In the genomic region with DNA sequence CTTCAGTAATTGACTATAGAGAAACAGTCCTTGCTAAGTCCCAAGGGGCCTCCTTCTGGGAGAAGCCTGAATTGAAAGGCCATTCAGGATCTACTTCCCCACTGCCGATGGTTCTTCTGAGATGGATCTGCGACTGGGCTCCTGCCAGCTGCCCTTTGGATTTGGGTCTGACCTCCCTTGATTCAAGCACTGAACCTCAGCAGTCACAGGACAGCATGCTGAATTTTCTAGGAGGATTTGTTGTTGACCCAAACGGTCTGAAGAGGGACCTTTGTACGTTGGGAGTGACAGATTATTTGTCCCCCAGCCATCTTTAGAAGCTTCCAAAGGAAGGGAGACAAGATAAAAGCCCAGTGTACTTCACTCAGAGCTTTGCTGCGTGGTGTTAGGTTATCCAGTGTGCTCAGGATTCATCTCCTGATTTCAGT, we compare ENCODE assay signal across 21 cellular contexts.
"Had no signal": no experiment of that assay in that cellular context is flagged by ENCODE, and none has a peak within 500 bp of the region (broad histone marks: within the 10 kb centered on the region; RNA-seq: fewer than 3 reads in every experiment).

No MANE protein-coding gene starts in this region.

- H3K4me1 Mint-ChIP-seq: activated CD4-positive, alpha-beta T cell treated with anti-CD3 and anti-CD28 coated beads, Interleukin-2, amount 10 ng/mL, durations not matched to agents 7 days and 5 days had no signal

- H3K36me3 Mint-ChIP-seq: brain had no signal

- H3K27me3 Mint-ChIP-seq: progenitor cell of endocrine pancreas had no signal

- ATAC-seq: activated CD4-positive, CD25-positive, alpha-beta regulatory T cell treated with anti-CD3 and anti-CD28 coated beads, Interleukin-2, amount 50 U/mL, for 24 hours; activated CD8-positive, alpha-beta T cell treated with anti-CD3 and anti-CD28 coated beads, Interleukin-2, amount 10 ng/mL, durations not matched to agents 7 days and 5 days; activated T-cell treated with anti-CD3 and anti-CD28 coated beads, Interleukin-2, amount 50 U/mL, for 4 hours; gastroesophageal sphincter; left colon had no signal

- DNase-seq: activated CD4-positive, alpha-beta T cell treated with anti-CD3 and anti-CD28 coated beads, Interleukin-2, amount 10 ng/mL, durations not matched to agents 7 days and 5 days; activated CD8-positive, alpha-beta T cell treated with anti-CD3 and anti-CD28 coated beads, Interleukin-2, amount 10 ng/mL, durations not matched to agents 7 days and 5 days; activated naive CD4-positive, alpha-beta T cell treated with anti-CD3 and anti-CD28 coated beads for 36 hours; activated T-cell treated with anti-CD3 and anti-CD28 coated beads, Interleukin-2, amount 50 U/mL, for 4 hours; anterior cingulate cortex; caudate nucleus; left colon; midbrain; nephron progenitor cell; transverse colon had no signal

- H3K9me3 Mint-ChIP-seq: activated CD4-positive, alpha-beta T cell treated with anti-CD3 and anti-CD28 coated beads, Interleukin-2, amount 10 ng/mL, durations not matched to agents 7 days and 5 days; activated naive CD4-positive, alpha-beta T cell treated with anti-CD3 and anti-CD28 coated beads for 36 hours; activated T-cell treated with anti-CD3 and anti-CD28 coated beads, Interleukin-2, amount 50 U/mL, for 4 hours; brain; nephron progenitor cell; T-helper 2 cell treated with Interferon-gamma antibody and Interleukin-4, amounts not matched to agents 5 μg/mL and 100 μg/mL, for 36 hours had no signal

- H3K4me3 Mint-ChIP-seq: activated CD4-positive, alpha-beta T cell treated with anti-CD3 and anti-CD28 coated beads, Interleukin-2, amount 10 ng/mL, durations not matched to agents 7 days and 5 days; activated CD8-positive, alpha-beta T cell treated with anti-CD3 and anti-CD28 coated beads, Interleukin-2, amount 10 ng/mL, durations not matched to agents 7 days and 5 days; activated naive CD4-positive, alpha-beta T cell treated with anti-CD3 and anti-CD28 coated beads for 36 hours; activated T-cell treated with anti-CD3 and anti-CD28 coated beads, Interleukin-2, amount 50 U/mL, for 4 hours; brain; nephron progenitor cell; stimulated activated naive CD8-positive, alpha-beta T cell treated with anti-CD3 and anti-CD28 coated beads, Interleukin-15, Interleukin-2, amounts not matched to agents 100 ng/mL and 50 ng/mL, for 24 hours; T-helper 2 cell treated with Interferon-gamma antibody and Interleukin-4, amounts not matched to agents 5 μg/mL and 100 μg/mL, for 36 hours had no signal

- H3K9me3 ChIP-seq: gastroesophageal sphincter, right atrium auricular region, suprapubic skin, transverse colon, vagina had no signal

- H3K36me3 ChIP-seq: gastroesophageal sphincter, right atrium auricular region, suprapubic skin, transverse colon, vagina had no signal

- H3K27me3 ChIP-seq: gastroesophageal sphincter, right atrium auricular region, suprapubic skin, transverse colon, vagina had no signal

- H3K27ac Mint-ChIP-seq: activated CD4-positive, alpha-beta T cell treated with anti-CD3 and anti-CD28 coated beads, Interleukin-2, amount 10 ng/mL, durations not matched to agents 7 days and 5 days; activated CD8-positive, alpha-beta T cell treated with anti-CD3 and anti-CD28 coated beads, Interleukin-2, amount 10 ng/mL, durations not matched to agents 7 days and 5 days; activated naive CD4-positive, alpha-beta T cell treated with anti-CD3 and anti-CD28 coated beads for 36 hours; progenitor cell of endocrine pancreas; stimulated activated naive CD8-positive, alpha-beta T cell treated with anti-CD3 and anti-CD28 coated beads, Interleukin-15, Interleukin-2, amounts not matched to agents 100 ng/mL and 50 ng/mL, for 24 hours; T-helper 2 cell treated with Interferon-gamma antibody and Interleukin-4, amounts not matched to agents 5 μg/mL and 100 μg/mL, for 36 hours had no signal

- H3K27ac ChIP-seq: gastroesophageal sphincter, right atrium auricular region, skin epidermis, suprapubic skin, transverse colon, vagina had no signal

- H3K4me3 ChIP-seq: gastroesophageal sphincter, lung, right atrium auricular region, skin epidermis, suprapubic skin, transverse colon, vagina had no signal
